Comparison of ENCODE assay signal across 8 cellular contexts in the genomic region with DNA sequence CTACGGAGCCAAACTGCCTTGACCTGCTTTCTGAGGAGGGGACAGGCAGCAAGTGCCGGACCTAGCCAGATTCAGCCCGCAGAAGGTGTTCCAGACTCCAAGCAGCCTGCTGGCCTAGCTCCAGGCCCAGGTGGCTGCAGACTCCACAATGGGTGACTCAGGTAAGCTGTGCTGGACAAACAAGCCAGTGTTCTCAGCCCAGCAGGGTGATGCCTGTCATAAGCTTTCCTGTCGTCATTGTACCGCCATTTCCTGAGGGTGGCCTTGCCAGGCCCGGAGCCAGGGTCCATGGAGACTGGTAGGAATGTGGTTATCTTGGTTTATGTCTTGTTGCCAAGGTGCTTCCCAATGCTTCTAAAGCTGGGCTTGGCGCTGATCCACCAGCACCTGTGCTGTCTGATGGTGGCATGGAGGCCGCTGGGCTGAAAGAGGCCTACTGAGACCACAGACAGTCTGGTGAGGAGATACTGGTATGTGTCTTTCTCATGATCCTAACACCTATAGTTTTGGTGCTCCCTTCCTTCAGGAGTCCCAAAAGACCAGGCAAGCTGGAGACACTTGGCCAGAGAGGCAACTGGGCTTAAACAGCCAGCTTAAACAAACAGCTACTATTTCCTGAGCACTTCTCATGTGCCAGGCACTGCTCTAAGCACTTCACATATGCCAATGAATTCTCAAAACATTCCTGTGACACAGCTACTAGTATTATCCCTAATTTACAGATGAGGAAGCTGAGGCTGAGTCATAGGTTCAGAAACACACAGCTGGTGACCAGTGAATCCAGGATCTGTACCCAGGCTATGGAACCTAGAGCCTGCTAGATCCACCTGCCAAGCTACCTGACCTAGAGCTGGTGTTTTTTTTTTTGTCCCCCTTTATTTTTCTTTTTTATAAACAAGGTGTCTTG. TPM values are rescaled to one million over a fixed set of nuclear protein-coding genes. Genes with fewer than 3 reads are reported as not detected.
DNase-seq lines count a peak whose midpoint lies in the region; ATAC-seq, FAIRE-seq and TF ChIP-seq lines count a peak whose summit lies in the region.

No MANE protein-coding gene starts in this region.

- no peak overlapping the region for H3K4me3 Mint-ChIP-seq in activated CD4-positive, alpha-beta T cell treated with anti-CD3 and anti-CD28 coated beads, Interleukin-2, amount 10 ng/mL, durations not matched to agents 24 days and 14 days

- FAIRE-seq in bronchial epithelial cell (lab: Jason Lieb, UNC) = peak; percentile 18

- ATAC-seq in HG03159 (IDR thresholded peaks at IDR 0.05; ENCODE audit: unreplicated experiment) (no peak), omental fat pad (ENCODE audit: low FRiP score) (no peak)

- H3K27ac ChIP-seq in mesodermal cell (ENCODE audit: low read depth, low read length, severe bottlenecking) = peak overlapping the region; percentile 88

- H3K9me3 ChIP-seq in mesodermal cell (ENCODE audit: control insufficient read depth, low read length) = no peaks in the 10 kb centered on the region

- intact Hi-C loops in activated CD4-positive, alpha-beta T cell treated with anti-CD3 and anti-CD28 coated beads, Interleukin-2, amount 10 ng/mL, durations not matched to agents 24 days and 14 days (cut with micrococcal nuclease) = no loop called here

- no peak overlapping the region for H3K27ac Mint-ChIP-seq in activated CD4-positive, alpha-beta T cell treated with anti-CD3 and anti-CD28 coated beads, Interleukin-2, amount 10 ng/mL, durations not matched to agents 24 days and 14 days

- H3K27me3 ChIP-seq in bronchial epithelial cell (ENCODE audit: control insufficient read depth, insufficient read depth, low read length) = no peaks in the 10 kb centered on the region

- no peaks in the 10 kb centered on the region for H3K36me3 ChIP-seq in bronchial epithelial cell (ENCODE audit: control insufficient read depth, insufficient read depth, low read length)
- H3K36me3 ChIP-seq in mesodermal cell (ENCODE audit: control insufficient read depth, insufficient read depth, low read length) = no peaks in the 10 kb centered on the region

- no peaks in the 10 kb centered on the region for H3K27me3 Mint-ChIP-seq in activated CD4-positive, alpha-beta T cell treated with anti-CD3 and anti-CD28 coated beads, Interleukin-2, amount 10 ng/mL, durations not matched to agents 24 days and 14 days

- no peak for TF ChIP-seq CTCF in bronchial epithelial cell (IDR thresholded peaks at IDR 0.05; ENCODE audit: insufficient read depth, low read length, severe bottlenecking)
- no peak for TF ChIP-seq CTCF in omental fat pad (IDR thresholded peaks at IDR 0.05)

- DNase-seq in COLO668 (lab: John Stamatoyannopoulos, UW; ENCODE audit: unreplicated experiment) (peak; percentile 42), NCI-H1092 treated with DMSO at 0.1 percent for 48 hours (lab: John Stamatoyannopoulos, UW) (peak; percentile 12), bronchial epithelial cell (ENCODE audit: low read depth) (peak; percentile 93), omental fat pad (ENCODE audit: low spot score) (no peak)
- no peak for DNase-seq in activated CD4-positive, alpha-beta T cell treated with anti-CD3 and anti-CD28 coated beads for 48 hours
- DNase-seq in activated CD4-positive, alpha-beta T cell treated with anti-CD3 and anti-CD28 coated beads, Interleukin-2, amount 10 ng/mL, durations not matched to agents 24 days and 14 days = no peak

- H3K4me1 ChIP-seq in mesodermal cell (ENCODE audit: control insufficient read depth, insufficient read depth, low read length, poor library complexity, severe bottlenecking) = peaks cover 18% of the 10 kb centered on the region

- H3K36me3 Mint-ChIP-seq in activated CD4-positive, alpha-beta T cell treated with anti-CD3 and anti-CD28 coated beads, Interleukin-2, amount 10 ng/mL, durations not matched to agents 24 days and 14 days (ENCODE audit: low read depth) = no peaks in the 10 kb centered on the region

- peaks cover 3% of the 10 kb centered on the region for H3K4me1 Mint-ChIP-seq in activated CD4-positive, alpha-beta T cell treated with anti-CD3 and anti-CD28 coated beads, Interleukin-2, amount 10 ng/mL, durations not matched to agents 24 days and 14 days

- H3K4me3 ChIP-seq in bronchial epithelial cell (ENCODE audit: low read depth, low read length) = no peak overlapping the region
- no peak overlapping the region for H3K4me3 ChIP-seq in mesodermal cell (ENCODE audit: extremely low read depth, insufficient read depth, low read length, poor library complexity, severe bottlenecking)

- no peaks in the 10 kb centered on the region for H3K9me3 Mint-ChIP-seq in activated CD4-positive, alpha-beta T cell treated with anti-CD3 and anti-CD28 coated beads, Interleukin-2, amount 10 ng/mL, durations not matched to agents 24 days and 14 days

- 96 to 97% methylated on average over 7 of the region's 8 CpGs for WGBS in mesodermal cell (ENCODE audit: insufficient coverage in 2 of 2), 2 experiments

RNA-seq across cellular contexts. Expression of a gene that starts 42.0 kb away (rescaled TPM):
- 7.1 and 8.2 TPM in 2 replicates for total RNA-seq in bronchial epithelial cell
- polyA plus RNA-seq in mesodermal cell (2013, experiment 1 of 2) = 31.7 TPM
- 31.3 TPM for polyA plus RNA-seq in mesodermal cell (2013, experiment 2 of 2)
- total RNA-seq in activated CD4-positive, alpha-beta T cell treated with anti-CD3 and anti-CD28 coated beads, Interleukin-2, amount 10 ng/mL, durations not matched to agents 24 days and 14 days = 25.0 and 26.0 TPM in 2 replicates
- 10 to 100 TPM in 1 of 4 donors, 1 to 10 TPM in 3; 6.7 to 10.0 (median 8.6) TPM for total RNA-seq in omental fat pad

RNA-seq across cellular contexts. Expression of a gene that starts 56.4 kb away (rescaled TPM):
- total RNA-seq in bronchial epithelial cell (50.0 and 84.2 TPM in 2 replicates), omental fat pad (10 to 100 TPM; 57.2 to 92.6 (median 85.7) TPM)
- polyA plus RNA-seq in mesodermal cell (2013, experiment 1 of 2) = 101 TPM
- 95.4 TPM for polyA plus RNA-seq in mesodermal cell (2013, experiment 2 of 2)
- total RNA-seq in activated CD4-positive, alpha-beta T cell treated with anti-CD3 and anti-CD28 coated beads, Interleukin-2, amount 10 ng/mL, durations not matched to agents 24 days and 14 days = 21.7 and 24.2 TPM in 2 replicates

Comparison
In these comparisons a context has a peak if more than half of its experiments do, and no peak if none do; other contexts are left out.
1. DNase-seq: peak in COLO668 (single experiment), NCI-H1092 treated with DMSO at 0.1 percent for 48 hours (single experiment) and bronchial epithelial cell (single experiment); none in activated CD4-positive, alpha-beta T cell treated with anti-CD3 and anti-CD28 coated beads for 48 hours (single experiment), activated CD4-positive, alpha-beta T cell treated with anti-CD3 and anti-CD28 coated beads, Interleukin-2, amount 10 ng/mL, durations not matched to agents 24 days and 14 days (single experiment) and omental fat pad (single experiment).